14 cellular contexts compared by ENCODE assay signal in genomic region chr2:160331258-160332025, GRCh38.
DNase-seq lines count a peak whose midpoint lies in the region; ATAC-seq and TF ChIP-seq lines count a peak whose summit lies in the region.
"Had no signal": no experiment of that assay in that cellular context is flagged by ENCODE, and none has a peak within 500 bp of the region (broad histone marks: within the 10 kb centered on the region; RNA-seq: fewer than 3 reads in every experiment).

No MANE protein-coding gene starts in this region.

- no peak for TF ChIP-seq EP300 in gastroesophageal sphincter (IDR thresholded peaks at IDR 0.05)

- no peak for DNase-seq in CD8-positive, alpha-beta memory T cell
- DNase-seq in effector memory CD8-positive, alpha-beta T cell = no peak
- DNase-seq in naive thymus-derived CD4-positive, alpha-beta T cell = no peak
- no peak for DNase-seq in activated CD4-positive, CD25-positive, alpha-beta regulatory T cell (lab: John Stamatoyannopoulos, UW)
- DNase-seq: NCI-H1694, NCI-H510A, posterior cingulate gyrus, testis had no signal

- peaks cover 0 to 11% (median 8%) of the 10 kb centered on the region in 3 donors for H3K36me3 Mint-ChIP-seq in CD8-positive, alpha-beta memory T cell
- peaks cover 3% of the 10 kb centered on the region for H3K36me3 Mint-ChIP-seq in effector memory CD8-positive, alpha-beta T cell (ENCODE audit: insufficient read depth)
- peaks cover 0 to 16% (median 0%) of the 10 kb centered on the region in 5 donors for H3K36me3 Mint-ChIP-seq in naive thymus-derived CD4-positive, alpha-beta T cell

- no peaks in the 10 kb centered on the region for H3K27me3 ChIP-seq in CD8-positive, alpha-beta memory T cell (ENCODE audit: insufficient read depth, low read length, poor library complexity, severe bottlenecking)
- no peaks in the 10 kb centered on the region for H3K27me3 ChIP-seq in naive thymus-derived CD4-positive, alpha-beta T cell (ENCODE audit: control insufficient read depth in 2 of 2, insufficient read depth in 2 of 2, low read length in 2 of 2)
- H3K27me3 ChIP-seq in gastroesophageal sphincter = no peaks in the 10 kb centered on the region
- H3K27me3 ChIP-seq: BLaER1, testis had no signal

- H3K27ac ChIP-seq in CD8-positive, alpha-beta memory T cell (ENCODE audit: low read depth, low read length) = no peak overlapping the region
- peak overlapping the region; percentile 4 for H3K27ac ChIP-seq in KOPT-K1 (ENCODE audit: low read depth, low read length, poor library complexity, severe bottlenecking)
- H3K27ac ChIP-seq in naive thymus-derived CD4-positive, alpha-beta T cell (ENCODE audit: low read depth, low read length) = no peak overlapping the region
- peak overlapping the region in 1 of 4 donors; percentile 6 for H3K27ac ChIP-seq in gastroesophageal sphincter
- H3K27ac ChIP-seq: BLaER1, testis, VCaP had no signal

- peaks cover 88 to 99% (median 99%) of the 10 kb centered on the region in 3 donors for H3K4me1 Mint-ChIP-seq in CD8-positive, alpha-beta memory T cell
- H3K4me1 Mint-ChIP-seq in effector memory CD8-positive, alpha-beta T cell (ENCODE audit: low read depth in 2 of 2) = peaks cover 76 to 86% of the 10 kb centered on the region in 2 donors
- H3K4me1 Mint-ChIP-seq in naive thymus-derived CD4-positive, alpha-beta T cell = peaks cover 71 to 100% (median 97%) of the 10 kb centered on the region in 7 donors

- 46 to 61% methylated on average over 5 to 6 of the region's 6 CpGs for WGBS in gastroesophageal sphincter (ENCODE audit: low coverage in 1 of 2), 2 donors

- H3K9me3 ChIP-seq in CD8-positive, alpha-beta memory T cell (ENCODE audit: low read length) = no peaks in the 10 kb centered on the region
- H3K9me3 ChIP-seq in KOPT-K1 (ENCODE audit: insufficient read depth, low read length, poor library complexity, severe bottlenecking) = no peaks in the 10 kb centered on the region
- no peaks in the 10 kb centered on the region for H3K9me3 ChIP-seq in naive thymus-derived CD4-positive, alpha-beta T cell (ENCODE audit: control insufficient read depth in 2 of 3, low read length in 3 of 3)
- H3K9me3 ChIP-seq in gastroesophageal sphincter = no peaks in the 10 kb centered on the region
- H3K9me3 ChIP-seq: BLaER1, testis had no signal

- peaks cover 77% of the 10 kb centered on the region for H3K4me1 ChIP-seq in CD8-positive, alpha-beta memory T cell (ENCODE audit: insufficient read depth, low read length)
- H3K4me1 ChIP-seq in naive thymus-derived CD4-positive, alpha-beta T cell (ENCODE audit: control insufficient read depth in 2 of 2, insufficient read depth in 2 of 2, low read length in 2 of 2) = peaks cover 39 to 62% of the 10 kb centered on the region in 2 donors
- H3K4me1 ChIP-seq in gastroesophageal sphincter = peaks cover 21 to 91% (median 30%) of the 10 kb centered on the region in 3 donors

- no peaks in the 10 kb centered on the region for H3K9me3 Mint-ChIP-seq in CD8-positive, alpha-beta memory T cell
- no peaks in the 10 kb centered on the region for H3K9me3 Mint-ChIP-seq in effector memory CD8-positive, alpha-beta T cell
- H3K9me3 Mint-ChIP-seq in naive thymus-derived CD4-positive, alpha-beta T cell = no peaks in the 10 kb centered on the region

- TF ChIP-seq POLR2A in gastroesophageal sphincter (IDR thresholded peaks at IDR 0.05) = no peak

- POLR2A ChIA-PET in CD8-positive, alpha-beta memory T cell (lab: Charles Lee) = no interaction called here
- POLR2A ChIA-PET in naive thymus-derived CD4-positive, alpha-beta T cell (lab: Charles Lee) = interaction anchor here (1.0 kb wide), 1 partner anchor 8 kb away, joined by 4 read pairs; no protein-coding TSS in a partner anchor

- no peaks in the 10 kb centered on the region for H3K36me3 ChIP-seq in CD8-positive, alpha-beta memory T cell (ENCODE audit: insufficient read depth, low read length)
- H3K36me3 ChIP-seq in KOPT-K1 (ENCODE audit: insufficient read depth, low read length) (no peaks in the 10 kb centered on the region), gastroesophageal sphincter (no peaks in the 10 kb centered on the region)
- no peaks in the 10 kb centered on the region for H3K36me3 ChIP-seq in naive thymus-derived CD4-positive, alpha-beta T cell (ENCODE audit: control insufficient read depth in 2 of 3, insufficient read depth in 3 of 3, low read length in 3 of 3)
- H3K36me3 ChIP-seq: BLaER1 had no signal

- ATAC-seq in effector memory CD8-positive, alpha-beta T cell (replicated peaks) = no peak
- no peak for ATAC-seq in naive thymus-derived CD4-positive, alpha-beta T cell
- no peak for ATAC-seq in gastroesophageal sphincter
- ATAC-seq in GM18873 (IDR thresholded peaks at IDR 0.05; ENCODE audit: low FRiP score, unreplicated experiment) = no peak
- ATAC-seq: HCT116 had no signal

- H3K27ac Mint-ChIP-seq in CD8-positive, alpha-beta memory T cell = peak overlapping the region; percentile 17 to 72 (median 55)
- H3K27ac Mint-ChIP-seq in effector memory CD8-positive, alpha-beta T cell = peak overlapping the region; percentile 46 to 81
- peak overlapping the region in 8 of 9 donors; percentile 0 to 85 (median 65) for H3K27ac Mint-ChIP-seq in naive thymus-derived CD4-positive, alpha-beta T cell

- H3K4me3 Mint-ChIP-seq in CD8-positive, alpha-beta memory T cell = peak overlapping the region in 3 of 7 donors; percentile 3 to 46 (median 21)
- H3K4me3 Mint-ChIP-seq in effector memory CD8-positive, alpha-beta T cell = peak overlapping the region in 1 of 2 donors; percentile 51
- H3K4me3 Mint-ChIP-seq in naive thymus-derived CD4-positive, alpha-beta T cell = peak overlapping the region in 8 of 10 donors; percentile 18 to 64 (median 52)

- intact Hi-C loops in naive thymus-derived CD4-positive, alpha-beta T cell (cut with micrococcal nuclease) = loop anchor here (2.0 to 5.0 kb wide), 4 partner anchors 13 to 321 kb away; partner anchors contain the start of gene RBMS1 (in 1 of the 2)

- TF ChIP-seq CTCF in gastroesophageal sphincter (IDR thresholded peaks at IDR 0.05) = no peak

- CTCF ChIA-PET in CD8-positive, alpha-beta memory T cell (lab: Charles Lee) = interaction anchor here (0.8 kb wide), 1 partner anchor 62 kb away, joined by 3 read pairs; no protein-coding TSS in a partner anchor
- CTCF ChIA-PET in naive thymus-derived CD4-positive, alpha-beta T cell (lab: Charles Lee) = interaction anchor here (0.7 to 1.3 kb wide), 3 partner anchors 21 to 79 kb away, joined by 3 to 4 read pairs (median 3); no protein-coding TSS in a partner anchor

- no peaks in the 10 kb centered on the region for H3K27me3 Mint-ChIP-seq in CD8-positive, alpha-beta memory T cell
- H3K27me3 Mint-ChIP-seq in effector memory CD8-positive, alpha-beta T cell = no peaks in the 10 kb centered on the region
- no peaks in the 10 kb centered on the region for H3K27me3 Mint-ChIP-seq in naive thymus-derived CD4-positive, alpha-beta T cell

- no peak overlapping the region for H3K4me3 ChIP-seq in CD8-positive, alpha-beta memory T cell (ENCODE audit: low read length)
- H3K4me3 ChIP-seq in naive thymus-derived CD4-positive, alpha-beta T cell (ENCODE audit: low read length) = no peak overlapping the region
- H3K4me3 ChIP-seq in gastroesophageal sphincter = no peak overlapping the region
- H3K4me3 ChIP-seq: BLaER1, testis had no signal
